In the genomic region with DNA sequence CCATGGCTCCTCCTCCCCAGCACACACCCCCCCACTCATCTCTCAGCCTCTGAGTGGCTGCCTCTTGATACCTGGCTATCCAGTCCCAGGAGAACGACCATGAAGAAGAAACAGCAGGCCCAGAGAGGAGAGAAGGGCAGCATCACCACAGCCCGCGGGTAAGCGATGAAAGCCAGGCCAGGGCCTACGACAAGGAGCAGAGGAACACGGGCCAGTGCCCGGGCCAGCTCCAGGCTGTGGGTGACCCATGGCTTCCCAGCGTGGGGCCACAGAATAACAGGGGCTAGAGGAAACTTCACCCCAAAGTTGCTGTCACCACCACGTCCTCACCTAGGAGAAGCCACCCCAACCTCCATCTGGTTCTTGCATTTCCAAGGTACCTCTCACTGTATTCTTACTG, we compare ENCODE assay signal across 28 cellular contexts. TPM values are rescaled to one million over a fixed set of nuclear protein-coding genes. Genes with fewer than 3 reads are reported as not detected.
"Had no signal": no experiment of that assay in that cellular context is flagged by ENCODE, and none has a peak within 500 bp of the region (broad histone marks: within the 10 kb centered on the region; RNA-seq: fewer than 3 reads in every experiment).

No MANE protein-coding gene starts in this region.

- DNase-seq: activated CD4-positive, alpha-beta T cell treated with anti-CD3 and anti-CD28 coated beads for 1 hour; activated CD4-positive, alpha-beta T cell treated with anti-CD3 and anti-CD28 coated beads, Interleukin-2, amount 50 U/mL, for 4 hours; activated CD4-positive, CD25-positive, alpha-beta regulatory T cell; activated CD8-positive, alpha-beta T cell treated with anti-CD3 and anti-CD28 coated beads for 36 hours; activated gamma-delta T cell treated with Interleukin-2 at 50 U/mL for 16 hours; activated naive CD4-positive, alpha-beta T cell treated with anti-CD3 and anti-CD28 coated beads for 36 hours; activated T-cell treated with anti-CD3 and anti-CD28 coated beads, Interleukin-2, amount 50 U/mL, for 1 hour; adrenal gland; body of pancreas; caudate nucleus; NCI-H1092 treated with DMSO at 0.1 percent for 48 hours; NCI-H1417 treated with DMSO at 0.1 percent for 48 hours; NCI-H1930; NCI-H2081 treated with DMSO at 0.1 percent for 48 hours; NCI-H345; NCI-H524 treated with DMSO at 0.1 percent for 48 hours; SHP77; SJCRH30; T1000; WERI-Rb-1 had no signal

RNA-seq across cellular contexts. Expression of a gene that starts 10.4 kb away (rescaled TPM):
- total RNA-seq: activated CD8-positive, alpha-beta T cell treated with anti-CD3 and anti-CD28 coated beads for 36 hours; activated naive CD4-positive, alpha-beta T cell treated with anti-CD3 and anti-CD28 coated beads, Interleukin-2, amount 50 U/mL, for 72 hours; activated T-helper 17 cell treated with anti-CD3 and anti-CD28 coated beads, Interleukin-2, amount 50 U/mL, for 72 hours; K562; M059J; NCI-H460; RPMI7951; SJCRH30; T-helper 1 cell treated with Interleukin-12 subunit alpha and Interleukin-12 subunit beta and Interleukin-4 antibody, amounts not matched to agents 30 ng/mL and 1 ng/mL, for 36 hours; T-helper 2 cell treated with Interferon-gamma antibody and Interleukin-4, amounts not matched to agents 100 ng/mL and 5 ng/mL, for 36 hours had no signal

RNA-seq across cellular contexts. Expression of a gene that starts 38.3 kb away (rescaled TPM):
- total RNA-seq: activated CD8-positive, alpha-beta T cell treated with anti-CD3 and anti-CD28 coated beads for 36 hours; activated naive CD4-positive, alpha-beta T cell treated with anti-CD3 and anti-CD28 coated beads for 36 hours; activated naive CD4-positive, alpha-beta T cell treated with anti-CD3 and anti-CD28 coated beads, Interleukin-2, amount 50 U/mL, for 72 hours; body of pancreas; M059J had no signal
